ENCODE assay signal across 22 cellular contexts in the genomic region with DNA sequence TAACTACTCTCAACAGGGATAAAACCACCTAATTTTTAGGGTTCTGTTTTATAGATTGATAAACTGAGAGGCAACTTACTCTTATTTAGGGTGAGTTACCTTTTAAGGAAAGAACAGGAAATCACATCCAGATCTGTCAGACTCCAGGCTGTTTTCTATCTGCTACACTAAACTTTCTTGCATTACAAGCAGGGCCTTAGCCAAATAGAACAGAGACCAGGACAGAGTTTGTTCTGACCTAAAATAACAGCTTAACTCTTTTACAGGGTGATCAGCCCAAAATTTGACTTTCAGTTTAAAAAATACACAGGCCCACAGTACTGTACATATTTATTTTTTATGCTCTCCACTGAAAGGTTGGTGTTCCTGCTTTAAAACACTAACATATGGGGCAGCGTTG. TPM values are rescaled to one million over a fixed set of nuclear protein-coding genes. Genes with fewer than 3 reads are reported as not detected.
"Had no signal": no experiment of that assay in that cellular context is flagged by ENCODE, and none has a peak within 500 bp of the region (broad histone marks: within the 10 kb centered on the region; RNA-seq: fewer than 3 reads in every experiment).

No MANE protein-coding gene starts in this region.

- H3K4me3 Mint-ChIP-seq: activated CD8-positive, alpha-beta T cell treated with anti-CD3 and anti-CD28 coated beads for 36 hours; activated naive CD4-positive, alpha-beta T cell treated with anti-CD3 and anti-CD28 coated beads for 36 hours; activated naive CD8-positive, alpha-beta T cell treated with anti-CD3 and anti-CD28 coated beads for 36 hours; activated T-helper 1 cell treated with anti-CD3 and anti-CD28 coated beads, Interleukin-12 subunit alpha, Interleukin-12 subunit beta, Interleukin-2, Interleukin-4 antibody, amounts not matched to agents 30 ng/mL and 10 ng/mL and 1 ng/mL, durations not matched to agents 14 hours and 24 hours and 36 hours; natural killer cell; stimulated activated memory B cell treated with anti-CD40 and anti-IgM and Interleukin-4, amounts not matched to agents 10 μg/mL and 1 μg/mL and 100 μg/mL, for 72 hours; stimulated activated naive CD8-positive, alpha-beta T cell treated with anti-CD3 and anti-CD28 coated beads, Interleukin-15, amount 100 ng/mL, for 72 hours had no signal

- H3K27ac ChIP-seq: gastrocnemius medialis, right lobe of liver, skin epidermis, thyroid gland, upper lobe of right lung had no signal

- H3K27me3 Mint-ChIP-seq: activated CD8-positive, alpha-beta T cell treated with anti-CD3 and anti-CD28 coated beads for 36 hours; activated naive CD8-positive, alpha-beta T cell treated with anti-CD3 and anti-CD28 coated beads for 36 hours; stimulated activated memory B cell treated with anti-CD40 and anti-IgM and Interleukin-4, amounts not matched to agents 10 μg/mL and 1 μg/mL and 100 μg/mL, for 72 hours; stimulated activated naive CD8-positive, alpha-beta T cell treated with anti-CD3 and anti-CD28 coated beads, Interleukin-15, amount 100 ng/mL, for 72 hours had no signal

- H3K9me3 Mint-ChIP-seq: activated CD8-positive, alpha-beta T cell treated with anti-CD3 and anti-CD28 coated beads for 36 hours; activated naive CD8-positive, alpha-beta T cell treated with anti-CD3 and anti-CD28 coated beads for 36 hours; natural killer cell; stimulated activated naive CD8-positive, alpha-beta T cell treated with anti-CD3 and anti-CD28 coated beads, Interleukin-15, amount 100 ng/mL, for 72 hours had no signal

- DNase-seq: activated CD4-positive, alpha-beta T cell treated with anti-CD3 and anti-CD28 coated beads, Interleukin-2, amount 50 U/mL, for 1 hour; activated CD4-positive, CD25-positive, alpha-beta regulatory T cell treated with anti-CD3 and anti-CD28 coated beads, Interleukin-2, amount 50 U/mL, for 72 hours; activated CD8-positive, alpha-beta T cell treated with anti-CD3 and anti-CD28 coated beads for 36 hours; activated effector memory CD4-positive, alpha-beta T cell treated with anti-CD3 and anti-CD28 coated beads, Interleukin-2, amount 50 U/mL, for 16 hours; activated naive CD4-positive, alpha-beta T cell treated with anti-CD3 and anti-CD28 coated beads for 36 hours; activated naive CD8-positive, alpha-beta T cell treated with anti-CD3 and anti-CD28 coated beads for 36 hours; caudate nucleus; gastrocnemius medialis; hippocampal formation; left cardiac atrium; mammary epithelial cell; natural killer cell; posterior cingulate gyrus; right lobe of liver; stimulated activated CD4-positive, alpha-beta T cell treated with anti-CD3 and anti-CD28 coated beads, Interleukin-4, amount 100 ng/mL, for 24 hours; stimulated activated naive CD8-positive, alpha-beta T cell treated with anti-CD3 and anti-CD28 coated beads, Interleukin-15, amount 100 ng/mL, for 72 hours; T-helper 2 cell; thyroid gland; upper lobe of right lung had no signal

- H3K4me1 ChIP-seq: right lobe of liver, thyroid gland, upper lobe of right lung had no signal

- H3K27me3 ChIP-seq: gastrocnemius medialis, right lobe of liver, thyroid gland, upper lobe of right lung had no signal

- H3K4me1 Mint-ChIP-seq: activated naive CD8-positive, alpha-beta T cell treated with anti-CD3 and anti-CD28 coated beads for 36 hours; natural killer cell; stimulated activated memory B cell treated with anti-CD40 and anti-IgM and Interleukin-4, amounts not matched to agents 10 μg/mL and 1 μg/mL and 100 μg/mL, for 72 hours; stimulated activated naive CD8-positive, alpha-beta T cell treated with anti-CD3 and anti-CD28 coated beads, Interleukin-15, amount 100 ng/mL, for 72 hours had no signal

- H3K9me3 ChIP-seq: gastrocnemius medialis, right lobe of liver, thyroid gland, upper lobe of right lung had no signal

- H3K27ac Mint-ChIP-seq: activated CD8-positive, alpha-beta T cell treated with anti-CD3 and anti-CD28 coated beads for 36 hours; activated naive CD4-positive, alpha-beta T cell treated with anti-CD3 and anti-CD28 coated beads for 36 hours; activated naive CD8-positive, alpha-beta T cell treated with anti-CD3 and anti-CD28 coated beads for 36 hours; activated T-helper 1 cell treated with anti-CD3 and anti-CD28 coated beads, Interleukin-12 subunit alpha, Interleukin-12 subunit beta, Interleukin-2, Interleukin-4 antibody, amounts not matched to agents 30 ng/mL and 10 ng/mL and 1 ng/mL, durations not matched to agents 14 hours and 24 hours and 36 hours; stimulated activated memory B cell treated with anti-CD40 and anti-IgM and Interleukin-4, amounts not matched to agents 10 μg/mL and 1 μg/mL and 100 μg/mL, for 72 hours had no signal

- ATAC-seq: activated CD8-positive, alpha-beta T cell treated with anti-CD3 and anti-CD28 coated beads for 36 hours; gastrocnemius medialis; left cardiac atrium; natural killer cell; right lobe of liver; stimulated activated memory B cell treated with anti-CD40 and anti-IgM and Interleukin-4, amounts not matched to agents 10 μg/mL and 1 μg/mL and 100 μg/mL, for 72 hours; stimulated activated naive CD8-positive, alpha-beta T cell treated with anti-CD3 and anti-CD28 coated beads, Interleukin-15, amount 100 ng/mL, for 72 hours; upper lobe of right lung had no signal

- H3K4me3 ChIP-seq: gastrocnemius medialis, right lobe of liver, skin epidermis, thyroid gland, upper lobe of right lung had no signal

RNA-seq across cellular contexts. Expression of a gene that starts 38.6 kb away (rescaled TPM):
- total RNA-seq: upper lobe of right lung had no signal
